Comparison of ENCODE assay signal across 26 cellular contexts in genomic region chr12:123790901-123791486, GRCh38. TPM values are rescaled to one million over a fixed set of nuclear protein-coding genes. Genes with fewer than 3 reads are reported as not detected.
"Had no signal": no experiment of that assay in that cellular context is flagged by ENCODE, and none has a peak within 500 bp of the region (broad histone marks: within the 10 kb centered on the region; RNA-seq: fewer than 3 reads in every experiment).

No MANE protein-coding gene starts in this region.

- H3K27ac Mint-ChIP-seq: immature natural killer cell, mesothelial cell of epicardium had no signal

- FAIRE-seq: colon, endothelial cell of umbilical vein, frontal cortex, kidney had no signal

- H3K4me2 ChIP-seq: hepatocyte had no signal

- H3K36me3 ChIP-seq: esophagus muscularis mucosa, gastroesophageal sphincter, heart left ventricle, left ventricle myocardium inferior, lower lobe of right lung had no signal

- H3K9me3 ChIP-seq: lower lobe of right lung, mucosa of descending colon had no signal

- H2AFZ ChIP-seq: hepatocyte had no signal

- H3K4me1 Mint-ChIP-seq: immature natural killer cell, mesothelial cell of epicardium had no signal

- H3K4me3 Mint-ChIP-seq: immature natural killer cell, mesothelial cell of epicardium had no signal

- H3K79me2 ChIP-seq: hepatocyte had no signal

- H3K4me1 ChIP-seq: esophagus muscularis mucosa, foreskin keratinocyte, gastroesophageal sphincter, heart left ventricle, left ventricle myocardium inferior, lower lobe of right lung had no signal

- H3K27ac ChIP-seq: coronary artery, dorsolateral prefrontal cortex, esophagus muscularis mucosa, foreskin keratinocyte, gastroesophageal sphincter, heart left ventricle, hepatocyte, left ventricle myocardium inferior, lower lobe of right lung had no signal

- H3K4me3 ChIP-seq: coronary artery, dorsolateral prefrontal cortex, esophagus muscularis mucosa, gastroesophageal sphincter, heart left ventricle, hepatocyte, left ventricle myocardium inferior, lower lobe of right lung, mucosa of descending colon had no signal

- H3K36me3 Mint-ChIP-seq: immature natural killer cell, mesothelial cell of epicardium had no signal

- ATAC-seq: foreskin keratinocyte, gastroesophageal sphincter, heart left ventricle, left cardiac atrium, left lobe of liver, lower lobe of right lung, mucosa of descending colon had no signal

- DNase-seq: dermis blood vessel endothelial cell; dorsolateral prefrontal cortex; effector CD4-positive, alpha-beta T cell; effector memory CD4-positive, alpha-beta T cell; foreskin keratinocyte; heart left ventricle; hypothalamus; immature natural killer cell; islet precursor cell; kidney; kidney glomerular epithelial cell; left cardiac atrium; left ventricle myocardium inferior; lower lobe of right lung; mesenchymal stem cell; mucosa of descending colon had no signal

- H3K9me3 Mint-ChIP-seq: immature natural killer cell had no signal

- H3K27me3 ChIP-seq: dorsolateral prefrontal cortex, esophagus muscularis mucosa, heart left ventricle, hepatocyte had no signal

RNA-seq across cellular contexts. Expression of gene DNAH10, which starts 28.9 kb away (rescaled TPM):
- total RNA-seq: dermis blood vessel endothelial cell, gastroesophageal sphincter, left ventricle myocardium inferior, lung microvascular endothelial cell had no signal
